In the genomic region with DNA sequence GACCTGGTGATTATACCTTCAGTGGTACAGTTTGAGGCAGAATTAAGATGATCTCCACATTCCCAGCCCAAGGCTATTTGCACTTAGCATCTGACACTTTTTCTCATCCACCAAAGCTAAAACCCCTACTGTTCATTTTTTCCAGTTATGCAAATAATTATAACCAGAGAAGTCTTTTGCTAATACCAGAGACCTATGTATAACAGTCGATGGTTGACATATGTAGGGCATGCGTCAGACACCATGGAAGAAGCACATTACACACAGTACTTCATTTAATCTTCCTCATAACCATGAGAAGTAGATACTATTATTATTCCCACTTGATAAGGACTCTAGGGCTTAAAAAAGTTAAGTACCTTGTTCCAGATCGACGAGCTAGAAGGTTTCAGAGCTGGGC, we compare ENCODE assay signal across 1 cellular context.
TF ChIP-seq lines count a peak whose summit lies in the region.

No MANE protein-coding gene starts in this region.

TF ChIP-seq in HCT116, 20 proteins besides CTCF, POLR2A, EP300 and RAD21:
- TF ChIP-seq TCF7L2 (IDR thresholded peaks at IDR 0.05; ENCODE audit: borderline replicate concordance, extremely low read depth, insufficient read depth, insufficient read length) (no peak), EZH2 (IDR thresholded peaks at IDR 0.05) (no peak), SIN3A (IDR thresholded peaks at IDR 0.05; ENCODE audit: low read depth) (no peak), JUND (IDR thresholded peaks at IDR 0.05) (no peak; the same call in 1 of the 2 replicates), ELF1 (IDR thresholded peaks at IDR 0.05; ENCODE audit: borderline replicate concordance, low read depth) (no peak), SRF (IDR thresholded peaks at IDR 0.05; ENCODE audit: low read depth) (no peak), POLR2AphosphoS5 (IDR thresholded peaks at IDR 0.05; ENCODE audit: low read depth, low read length) (no peak), EZH2phosphoT487 (IDR thresholded peaks at IDR 0.05; ENCODE audit: borderline replicate concordance) (no peak), FOSL1 (IDR thresholded peaks at IDR 0.05; ENCODE audit: low read depth) (no peak), CBX3 (IDR thresholded peaks at IDR 0.05; ENCODE audit: low read depth) (no peak)
- TF ChIP-seq, protein P1, sequence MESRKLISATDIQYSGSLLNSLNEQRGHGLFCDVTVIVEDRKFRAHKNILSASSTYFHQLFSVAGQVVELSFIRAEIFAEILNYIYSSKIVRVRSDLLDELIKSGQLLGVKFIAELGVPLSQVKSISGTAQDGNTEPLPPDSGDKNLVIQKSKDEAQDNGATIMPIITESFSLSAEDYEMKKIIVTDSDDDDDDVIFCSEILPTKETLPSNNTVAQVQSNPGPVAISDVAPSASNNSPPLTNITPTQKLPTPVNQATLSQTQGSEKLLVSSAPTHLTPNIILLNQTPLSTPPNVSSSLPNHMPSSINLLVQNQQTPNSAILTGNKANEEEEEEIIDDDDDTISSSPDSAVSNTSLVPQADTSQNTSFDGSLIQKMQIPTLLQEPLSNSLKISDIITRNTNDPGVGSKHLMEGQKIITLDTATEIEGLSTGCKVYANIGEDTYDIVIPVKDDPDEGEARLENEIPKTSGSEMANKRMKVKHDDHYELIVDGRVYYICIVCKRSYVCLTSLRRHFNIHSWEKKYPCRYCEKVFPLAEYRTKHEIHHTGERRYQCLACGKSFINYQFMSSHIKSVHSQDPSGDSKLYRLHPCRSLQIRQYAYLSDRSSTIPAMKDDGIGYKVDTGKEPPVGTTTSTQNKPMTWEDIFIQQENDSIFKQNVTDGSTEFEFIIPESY (IDR thresholded peaks at IDR 0.05; ENCODE audit: extremely low read depth, insufficient replicate concordance, low read length): no peak
- TF ChIP-seq, protein P2, sequence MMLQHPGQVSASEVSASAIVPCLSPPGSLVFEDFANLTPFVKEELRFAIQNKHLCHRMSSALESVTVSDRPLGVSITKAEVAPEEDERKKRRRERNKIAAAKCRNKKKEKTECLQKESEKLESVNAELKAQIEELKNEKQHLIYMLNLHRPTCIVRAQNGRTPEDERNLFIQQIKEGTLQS (IDR thresholded peaks at IDR 0.05): no peak
